Comparison of ENCODE assay signal across 1 cellular context in genomic region chr16:83898463-83899271, GRCh38.
TF ChIP-seq lines count a peak whose summit lies in the region.

MLYCD (plus strand) TSS chr16:83899115; CDS start chr16:83899145, 30 bp downstream.

TF ChIP-seq in HepG2, 621 proteins besides CTCF, POLR2A, EP300 and RAD21 (continued from another document and continues in another):
- TF ChIP-seq PREB (CRISPR knock-in tag; IDR thresholded peaks at IDR 0.05) (no peak), RARA (CRISPR knock-in tag; IDR thresholded peaks at IDR 0.05) (peak; percentile 53; the same call in 1 of the 2 replicates), ZNF775 (CRISPR knock-in tag; IDR thresholded peaks at IDR 0.05; ENCODE audit: borderline replicate concordance) (no peak), ZNF605 (CRISPR knock-in tag; IDR thresholded peaks at IDR 0.05) (peak; percentile 48; the same call in 1 of the 2 replicates), KDM2A (CRISPR knock-in tag; IDR thresholded peaks at IDR 0.05; ENCODE audit: borderline replicate concordance, low read depth) (peak; percentile 44; the same call in 1 of the 2 replicates), GLI4 (CRISPR knock-in tag; IDR thresholded peaks at IDR 0.05; ENCODE audit: borderline replicate concordance) (0 out of 2 replicates have a peak, but pooled peaks have one; percentile 65), ZBTB37 (CRISPR knock-in tag; IDR thresholded peaks at IDR 0.05) (no peak), MYPOP (CRISPR knock-in tag; IDR thresholded peaks at IDR 0.05) (no peak), GATAD1 (CRISPR knock-in tag; IDR thresholded peaks at IDR 0.05) (no peak), ZNF772 (CRISPR knock-in tag; IDR thresholded peaks at IDR 0.05) (no peak), ZNF543 (CRISPR knock-in tag; IDR thresholded peaks at IDR 0.05) (no peak), MTF2 (CRISPR knock-in tag; IDR thresholded peaks at IDR 0.05; ENCODE audit: borderline replicate concordance) (0 out of 2 replicates have a peak, but pooled peaks have one; percentile 10), ZFX (CRISPR knock-in tag; IDR thresholded peaks at IDR 0.05; ENCODE audit: low read depth) (no peak), ZNF720 (CRISPR knock-in tag; IDR thresholded peaks at IDR 0.05) (no peak), ZNF577 (CRISPR knock-in tag; IDR thresholded peaks at IDR 0.05; ENCODE audit: borderline replicate concordance, low read depth) (no peak), ZNF572 (CRISPR knock-in tag; IDR thresholded peaks at IDR 0.05) (0 out of 2 replicates have a peak, but pooled peaks have one; percentile 71), ZNF24 (IDR thresholded peaks at IDR 0.05) (no peak), ZBTB25 (CRISPR knock-in tag; IDR thresholded peaks at IDR 0.05) (no peak; the same call in none of the 2 replicates), ARID3A (IDR thresholded peaks at IDR 0.05; ENCODE audit: low read depth, low read length) (0 out of 2 replicates have a peak, but pooled peaks have one; percentile 18), KMT2A (CRISPR knock-in tag; IDR thresholded peaks at IDR 0.05) (0 out of 2 replicates have a peak, but pooled peaks have one; percentile 25), TFAP4 (IDR thresholded peaks at IDR 0.05; ENCODE audit: borderline replicate concordance, low read depth) (peak; percentile 81), ZNF513 (CRISPR knock-in tag; conservative IDR thresholded peaks at IDR 0.05) (no peak), ZFP36L1 (CRISPR knock-in tag; IDR thresholded peaks at IDR 0.05) (no peak), HMGXB3 (CRISPR knock-in tag; IDR thresholded peaks at IDR 0.05; ENCODE audit: borderline replicate concordance) (no peak), IKZF5 (CRISPR knock-in tag; IDR thresholded peaks at IDR 0.05) (0 out of 2 replicates have a peak, but pooled peaks have one; percentile 37), POLR2AphosphoS5 (IDR thresholded peaks at IDR 0.05; ENCODE audit: low read depth, low read length) (peak; percentile 45; the same call in 1 of the 2 replicates), SOX5 (CRISPR knock-in tag; IDR thresholded peaks at IDR 0.05; ENCODE audit: borderline replicate concordance) (no peak), ZNF441 (CRISPR knock-in tag; IDR thresholded peaks at IDR 0.05; ENCODE audit: borderline replicate concordance) (peak; percentile 94), DNMT1 (CRISPR knock-in tag; IDR thresholded peaks at IDR 0.05) (0 out of 2 replicates have a peak, but pooled peaks have one; percentile 8), PHF8 (CRISPR knock-in tag; IDR thresholded peaks at IDR 0.05) (peak; percentile 51), PRDM4 (CRISPR knock-in tag; IDR thresholded peaks at IDR 0.05; ENCODE audit: borderline replicate concordance) (no peak), ZNF619 (CRISPR knock-in tag; IDR thresholded peaks at IDR 0.05) (peak; percentile 73; the same call in 1 of the 2 replicates), ETV5 (CRISPR knock-in tag; IDR thresholded peaks at IDR 0.05; ENCODE audit: borderline replicate concordance) (peak; percentile 26; the same call in 1 of the 2 replicates), RARG (CRISPR knock-in tag; IDR thresholded peaks at IDR 0.05; ENCODE audit: low read depth) (no peak), RFX5 (IDR thresholded peaks at IDR 0.05; ENCODE audit: low read depth, low read length) (no peak), GZF1 (CRISPR knock-in tag; IDR thresholded peaks at IDR 0.05) (no peak), TBL1XR1 (IDR thresholded peaks at IDR 0.05; ENCODE audit: borderline replicate concordance, low read length, partially characterized antibody) (no peak), RXRB (CRISPR knock-in tag; IDR thresholded peaks at IDR 0.05; ENCODE audit: borderline replicate concordance) (peak; percentile 95)
